ENCODE assay signal across 8 cellular contexts in the genomic region with DNA sequence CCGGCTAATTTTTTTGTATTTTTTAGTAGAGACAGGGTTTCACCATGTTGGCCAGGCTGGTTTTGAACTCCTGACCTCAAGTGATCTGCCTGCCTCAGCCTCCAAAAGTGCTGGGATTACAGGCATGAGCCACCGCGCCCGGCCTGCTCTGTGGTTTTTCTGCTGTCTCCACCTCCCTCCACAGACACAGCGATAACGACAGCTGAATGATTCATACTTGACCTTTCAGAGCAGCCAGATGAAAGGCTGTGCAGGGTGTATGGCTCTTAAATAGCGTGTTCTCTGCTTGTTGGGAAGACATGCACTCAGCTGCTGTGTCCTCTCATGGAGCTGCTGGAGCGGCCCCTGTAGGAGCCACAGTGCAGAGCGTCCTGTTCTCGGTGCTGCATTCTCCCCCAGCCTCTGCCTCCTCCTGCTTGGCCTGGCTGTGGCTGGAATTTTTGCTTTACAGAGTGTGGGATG.
DNase-seq lines count a peak whose midpoint lies in the region; ATAC-seq and TF ChIP-seq lines count a peak whose summit lies in the region.
"Not testable (repeated sequence)": the region's sequence is repeated elsewhere in the genome, so short reads cannot be mapped to it uniquely, and the experiment has no call there.

No MANE protein-coding gene starts in this region.

- intact Hi-C loops in CD8-positive, alpha-beta T cell (cut with DNase I, micrococcal nuclease), result loop anchor here (1.0 to 5.0 kb wide), 5 partner anchors 13 to 112 kb away; partner anchors contain the start of gene TTC39C (in 1 of the 2)

- not testable (repeated sequence) for H4K20me1 ChIP-seq in GM23338 (replicated peaks; ENCODE audit: insufficient read depth)

- peak in 6 of 7 experiments; percentile 52 to 77 (median 62) for DNase-seq in CD8-positive, alpha-beta T cell
- DNase-seq in GM23338 (ENCODE audit: low spot score), result peak; percentile 74
- DNase-seq in NCI-H146 treated with DMSO at 0.1 percent for 48 hours (lab: John Stamatoyannopoulos, UW; ENCODE audit: unreplicated experiment), result peak; percentile 98
- peak; percentile 90 to 93 for DNase-seq in SW 1271 (lab: John Stamatoyannopoulos, UW)
- DNase-seq in erythroblast (lab: John Stamatoyannopoulos, UW), result peak; percentile 51 to 62
- peak; percentile 1 for DNase-seq in midbrain (lab: John Stamatoyannopoulos, UW)
- DNase-seq in stimulated activated CD8-positive, alpha-beta memory T cell treated with anti-CD3 and anti-CD28 coated beads, Interleukin-15, amount 100 ng/mL, for 24 hours (ENCODE audit: low read depth), result peak; percentile 35

- not testable (repeated sequence) for H3K9me2 ChIP-seq in GM23338 (ENCODE audit: insufficient read depth)

- POLR2A ChIA-PET in CD8-positive, alpha-beta T cell (lab: Charles Lee), result not testable (repeated sequence)

- CTCF ChIA-PET in CD8-positive, alpha-beta T cell (lab: Charles Lee), result interaction anchor here (1.0 to 1.8 kb wide), 4 partner anchors 10 to 112 kb away, joined by 3 to 4 read pairs (median 4); no protein-coding TSS in a partner anchor

- H3K27me3 ChIP-seq in CD8-positive, alpha-beta T cell (ENCODE audit: insufficient read depth, low read length); GM23338 (ENCODE audit: insufficient read depth): not testable (repeated sequence)

- not testable (repeated sequence) for H2AFZ ChIP-seq in GM23338

- H3K4me2 ChIP-seq in GM23338, result not testable (repeated sequence)

- H3K36me3 ChIP-seq in CD8-positive, alpha-beta T cell (ENCODE audit: insufficient read depth, low read length), result not testable (repeated sequence)
- H3K36me3 ChIP-seq in GM23338 (ENCODE audit: insufficient read depth), result peaks cover 15% of the 10 kb centered on the region; the same call in 1 of the 2 replicates

- peak overlapping the region; percentile 82 for H3K27ac Mint-ChIP-seq in CD8-positive, alpha-beta T cell
- H3K27ac Mint-ChIP-seq in GM23338, result not testable (repeated sequence)
- peak overlapping the region; percentile 82 for H3K27ac Mint-ChIP-seq in activated T-helper 17 cell treated with anti-CD3 and anti-CD28 coated beads, Interleukin-2, amount 50 U/mL, for 72 hours

- TF ChIP-seq CTCF in CD8-positive, alpha-beta T cell (IDR thresholded peaks at IDR 0.05), result not testable (repeated sequence)
- TF ChIP-seq CTCF in GM23338 (conservative IDR thresholded peaks at IDR 0.05; ENCODE audit: low read depth in 2 of 2), result peak; percentile 32 to 60; a peak in 3 of 4 replicates

- H3K9me3 ChIP-seq in CD8-positive, alpha-beta T cell (ENCODE audit: low read length), result not testable (repeated sequence)

- H3F3A ChIP-seq in GM23338 (replicated peaks; ENCODE audit: low read depth), result not testable (repeated sequence)

- H3K36me3 Mint-ChIP-seq in CD8-positive, alpha-beta T cell, result peaks cover 78% of the 10 kb centered on the region
- H3K36me3 Mint-ChIP-seq in GM23338 (ENCODE audit: low read depth), result peaks cover 24% of the 10 kb centered on the region
- peaks cover 93% of the 10 kb centered on the region for H3K36me3 Mint-ChIP-seq in activated T-helper 17 cell treated with anti-CD3 and anti-CD28 coated beads, Interleukin-2, amount 50 U/mL, for 72 hours (ENCODE audit: low read depth)

- not testable (repeated sequence) for H3K27ac ChIP-seq in CD8-positive, alpha-beta T cell (ENCODE audit: low read depth, low read length)
- H3K27ac ChIP-seq in GM23338 (ENCODE audit: low read depth), result peak overlapping the region; percentile 65; the same call in 1 of the 2 replicates

- H3K27me3 Mint-ChIP-seq in CD8-positive, alpha-beta T cell (ENCODE audit: low read depth); GM23338 (ENCODE audit: insufficient read depth, low read depth, poor library complexity); activated T-helper 17 cell treated with anti-CD3 and anti-CD28 coated beads, Interleukin-2, amount 50 U/mL, for 72 hours: not testable (repeated sequence)

- not testable (repeated sequence) for TF ChIP-seq POLR2A in erythroblast (IDR thresholded peaks at IDR 0.05; ENCODE audit: low read length)

- not testable (repeated sequence) for H3K79me2 ChIP-seq in GM23338 (replicated peaks; ENCODE audit: insufficient read depth)

- H3K4me3 ChIP-seq in CD8-positive, alpha-beta T cell (ENCODE audit: low read depth, low read length); GM23338: not testable (repeated sequence)

- not testable (repeated sequence) for H3K9me3 Mint-ChIP-seq in CD8-positive, alpha-beta T cell; GM23338; activated T-helper 17 cell treated with anti-CD3 and anti-CD28 coated beads, Interleukin-2, amount 50 U/mL, for 72 hours

- peaks cover 15% of the 10 kb centered on the region for H3K4me1 ChIP-seq in CD8-positive, alpha-beta T cell (ENCODE audit: insufficient read depth, low read length)
- H3K4me1 ChIP-seq in GM23338 (ENCODE audit: insufficient read depth), result not testable (repeated sequence)

- H3K4me1 Mint-ChIP-seq in CD8-positive, alpha-beta T cell (ENCODE audit: low read depth), result peaks cover 62% of the 10 kb centered on the region
- peaks cover 11% of the 10 kb centered on the region for H3K4me1 Mint-ChIP-seq in GM23338
- H3K4me1 Mint-ChIP-seq in activated T-helper 17 cell treated with anti-CD3 and anti-CD28 coated beads, Interleukin-2, amount 50 U/mL, for 72 hours, result peaks cover 21% of the 10 kb centered on the region

- not testable (repeated sequence) for H3K4me3 Mint-ChIP-seq in CD8-positive, alpha-beta T cell; GM23338
- H3K4me3 Mint-ChIP-seq in activated T-helper 17 cell treated with anti-CD3 and anti-CD28 coated beads, Interleukin-2, amount 50 U/mL, for 72 hours, result peak overlapping the region; percentile 70

- ATAC-seq in CD8-positive, alpha-beta T cell, result peak; percentile 84
- ATAC-seq in GM23338, result peak; percentile 98
- ATAC-seq in activated T-helper 17 cell treated with anti-CD3 and anti-CD28 coated beads, Interleukin-2, amount 50 U/mL, for 72 hours (replicated peaks), result peak; percentile 98

Comparison
In these comparisons a context has a peak if more than half of its experiments do, and no peak if none do; other contexts are left out.
1. DNase-seq: peak in every context shown above with its lines; median percentile 98 in NCI-H146 treated with DMSO at 0.1 percent for 48 hours; 92 in SW 1271; 74 in GM23338; 62 in CD8-positive, alpha-beta T cell; 56 in erythroblast; 35 in stimulated activated CD8-positive, alpha-beta memory T cell treated with anti-CD3 and anti-CD28 coated beads, Interleukin-15, amount 100 ng/mL, for 24 hours; 1 in midbrain.